In the genomic region with DNA sequence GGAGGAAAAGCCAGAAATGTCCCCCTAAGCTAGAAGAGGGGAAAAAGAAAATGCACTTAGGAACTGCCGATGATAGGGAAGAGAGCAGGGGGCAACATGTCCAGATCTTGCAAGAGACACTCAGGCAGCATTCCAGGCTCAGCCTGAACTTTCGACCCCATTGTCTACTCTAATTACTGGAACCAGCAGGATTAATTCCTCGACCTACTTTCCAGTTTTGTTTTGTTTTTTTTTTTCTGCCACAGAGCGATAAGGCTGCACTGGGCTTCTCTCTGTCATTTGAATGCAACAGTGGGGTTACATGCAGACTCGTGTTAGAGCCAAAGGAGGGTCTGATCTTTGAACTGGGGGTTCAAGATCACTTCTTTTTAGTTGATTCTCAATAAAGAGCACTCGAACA, we compare ENCODE assay signal across 17 cellular contexts.
DNase-seq lines count a peak whose midpoint lies in the region; ATAC-seq and TF ChIP-seq lines count a peak whose summit lies in the region.
"Had no signal": no experiment of that assay in that cellular context is flagged by ENCODE, and none has a peak within 500 bp of the region (broad histone marks: within the 10 kb centered on the region; RNA-seq: fewer than 3 reads in every experiment).

No MANE protein-coding gene starts in this region.

- peaks cover 35% of the 10 kb centered on the region for H3K4me1 Mint-ChIP-seq in nephron progenitor cell
- no peaks in the 10 kb centered on the region for H3K4me1 Mint-ChIP-seq in activated T-helper 17 cell treated with anti-CD3 and anti-CD28 coated beads, Interleukin-2, amount 50 U/mL, for 72 hours
- no peaks in the 10 kb centered on the region for H3K4me1 Mint-ChIP-seq in activated naive CD4-positive, alpha-beta T cell treated with anti-CD3 and anti-CD28 coated beads for 36 hours (ENCODE audit: low read depth)

- peak overlapping the region; percentile 5 for H3K4me3 Mint-ChIP-seq in nephron progenitor cell
- H3K4me3 Mint-ChIP-seq in activated T-helper 17 cell treated with anti-CD3 and anti-CD28 coated beads, Interleukin-2, amount 50 U/mL, for 72 hours, result no peak overlapping the region
- no peak overlapping the region for H3K4me3 Mint-ChIP-seq in activated naive CD4-positive, alpha-beta T cell treated with anti-CD3 and anti-CD28 coated beads for 36 hours

- H4K20me1 ChIP-seq in fibroblast of lung (ENCODE audit: control insufficient read depth, extremely low read depth, insufficient read depth, low read length), result no peaks in the 10 kb centered on the region

- peaks cover 9% of the 10 kb centered on the region for H3K36me3 Mint-ChIP-seq in nephron progenitor cell (ENCODE audit: low read depth)
- no peaks in the 10 kb centered on the region for H3K36me3 Mint-ChIP-seq in activated T-helper 17 cell treated with anti-CD3 and anti-CD28 coated beads, Interleukin-2, amount 50 U/mL, for 72 hours (ENCODE audit: low read depth)
- H3K36me3 Mint-ChIP-seq in activated naive CD4-positive, alpha-beta T cell treated with anti-CD3 and anti-CD28 coated beads for 36 hours (ENCODE audit: low read depth), result no peaks in the 10 kb centered on the region

- no peak overlapping the region for H3K4me2 ChIP-seq in fibroblast of lung (ENCODE audit: extremely low read depth, insufficient read depth, low read length)
- H3K4me2 ChIP-seq: KMS-11 had no signal

- in situ Hi-C loops in G401 (cut with HindIII; ENCODE audit: low sequenced_read_pairs), result no loop called here

- DNase-seq in G401 (ENCODE audit: low spot score) (peak; percentile 70), fibroblast of lung (ENCODE audit: low read depth in 2 of 2) (peak; percentile 8 to 58), nephron progenitor cell (peak; percentile 30), HCEC 1CT (no peak), GM10248 (ENCODE audit: extremely low spot score) (no peak)
- DNase-seq in activated naive CD4-positive, alpha-beta T cell treated with anti-CD3 and anti-CD28 coated beads for 36 hours, result no peak
- DNase-seq: activated CD4-positive, alpha-beta T cell treated with anti-CD3 and anti-CD28 coated beads, Interleukin-2, amount 50 U/mL, for 48 hours; NCI-H1694; NCI-H526; Right ventricle myocardium superior; T1000 had no signal

- no peaks in the 10 kb centered on the region for H3K9me3 ChIP-seq in fibroblast of lung (ENCODE audit: control insufficient read depth, insufficient read depth, low read depth, low read length)
- H3K9me3 ChIP-seq: thoracic aorta had no signal

- peak; percentile 71 for ATAC-seq in SK-N-SH treated with all-trans-retinoic acid at 6 μM for 48 hours
- no peak for ATAC-seq in activated T-helper 17 cell treated with anti-CD3 and anti-CD28 coated beads, Interleukin-2, amount 50 U/mL, for 72 hours (replicated peaks)

- H3K9me3 Mint-ChIP-seq in nephron progenitor cell, result peaks cover 22% of the 10 kb centered on the region
- H3K9me3 Mint-ChIP-seq in activated T-helper 17 cell treated with anti-CD3 and anti-CD28 coated beads, Interleukin-2, amount 50 U/mL, for 72 hours, result no peaks in the 10 kb centered on the region
- peaks cover 2% of the 10 kb centered on the region for H3K9me3 Mint-ChIP-seq in activated naive CD4-positive, alpha-beta T cell treated with anti-CD3 and anti-CD28 coated beads for 36 hours

- TF ChIP-seq CTCF in fibroblast of lung (conservative IDR thresholded peaks at IDR 0.05 in 1 of 2, IDR thresholded peaks at IDR 0.05 in 1 of 2; ENCODE audit: low read depth in 1 of 2, low read length in 2 of 2), result no peak
- no peak for TF ChIP-seq CTCF in nephron progenitor cell (IDR thresholded peaks at IDR 0.05)
- no peak for TF ChIP-seq CTCF in GM10248 (IDR thresholded peaks at IDR 0.05; ENCODE audit: control extremely low read depth, extremely low read depth, low read depth, missing control alignments)

- H3K27me3 Mint-ChIP-seq in nephron progenitor cell (ENCODE audit: low read depth, poor library complexity), result peaks cover 2% of the 10 kb centered on the region
- peaks cover 7% of the 10 kb centered on the region for H3K27me3 Mint-ChIP-seq in activated T-helper 17 cell treated with anti-CD3 and anti-CD28 coated beads, Interleukin-2, amount 50 U/mL, for 72 hours
- H3K27me3 Mint-ChIP-seq in activated naive CD4-positive, alpha-beta T cell treated with anti-CD3 and anti-CD28 coated beads for 36 hours (ENCODE audit: low read depth), result no peaks in the 10 kb centered on the region

- H3K27ac ChIP-seq in fibroblast of lung (ENCODE audit: insufficient read depth, low read length), result no peak overlapping the region
- H3K27ac ChIP-seq: KMS-11, thoracic aorta had no signal

- peaks cover 3% of the 10 kb centered on the region for H3K4me1 ChIP-seq in fibroblast of lung (ENCODE audit: control insufficient read depth, extremely low read depth, insufficient read depth, low read length)

- H3K36me3 ChIP-seq in fibroblast of lung (ENCODE audit: control insufficient read depth, insufficient read depth, low read length), result no peaks in the 10 kb centered on the region
- H3K36me3 ChIP-seq: thoracic aorta had no signal

- POLR2A ChIA-PET in GM10248 (lab: Yijun Ruan, JAX), result no interaction called here

- no peak overlapping the region for H2AFZ ChIP-seq in fibroblast of lung (ENCODE audit: low read length)

- CTCF ChIA-PET in GM10248 (lab: Yijun Ruan, JAX), result no interaction called here
- CTCF ChIA-PET in activated naive CD4-positive, alpha-beta T cell treated with anti-CD3 and anti-CD28 coated beads for 36 hours (lab: Charles Lee), result no interaction called here

- H3K4me3 ChIP-seq in fibroblast of lung (replicated peaks in 1 of 4; ENCODE audit: control extremely low read depth in 1 of 4, insufficient read depth in 1 of 4, low read depth in 3 of 4, low read length in 4 of 4), result no peak overlapping the region
- H3K4me3 ChIP-seq: lung, thoracic aorta had no signal

- H3K79me2 ChIP-seq in fibroblast of lung (ENCODE audit: control insufficient read depth, insufficient read depth, low read length), result no peaks in the 10 kb centered on the region

- intact Hi-C loops in activated naive CD4-positive, alpha-beta T cell treated with anti-CD3 and anti-CD28 coated beads for 36 hours (cut with micrococcal nuclease), result no loop called here

- H3K27ac Mint-ChIP-seq in nephron progenitor cell, result peak overlapping the region; percentile 12
- no peak overlapping the region for H3K27ac Mint-ChIP-seq in activated T-helper 17 cell treated with anti-CD3 and anti-CD28 coated beads, Interleukin-2, amount 50 U/mL, for 72 hours
- H3K27ac Mint-ChIP-seq in activated naive CD4-positive, alpha-beta T cell treated with anti-CD3 and anti-CD28 coated beads for 36 hours, result no peak overlapping the region
- H3K27ac Mint-ChIP-seq: activated T-helper 2 cell treated with anti-CD3 and anti-CD28 coated beads, Interferon-gamma antibody, Interleukin-2, Interleukin-4, amounts not matched to agents 10 μg/mL and 5 μg/mL and 100 μg/mL, durations not matched to agents 14 hours and 24 hours and 36 hours had no signal

- no peak overlapping the region for H3K9ac ChIP-seq in fibroblast of lung (ENCODE audit: insufficient read depth, low read length)
- H3K9ac ChIP-seq: KMS-11 had no signal

- no peaks in the 10 kb centered on the region for H3K27me3 ChIP-seq in fibroblast of lung (ENCODE audit: control insufficient read depth, insufficient read depth, low read length)

TF ChIP-seq in SK-N-SH treated with all-trans-retinoic acid at 6 μM for 48 hours, 23 proteins besides CTCF, POLR2A, EP300 and RAD21:
- TF ChIP-seq ESRRG (CRISPR knock-in tag; IDR thresholded peaks at IDR 0.05) (0 out of 2 replicates have a peak, but pooled peaks have one; percentile 2), ZFP30 (CRISPR knock-in tag; IDR thresholded peaks at IDR 0.05) (no peak), SNAI2 (CRISPR knock-in tag; IDR thresholded peaks at IDR 0.05) (no peak), ZC3H10 (CRISPR knock-in tag; IDR thresholded peaks at IDR 0.05) (no peak), CSDC2 (CRISPR knock-in tag; IDR thresholded peaks at IDR 0.05) (no peak)
- TF ChIP-seq, protein P1, sequence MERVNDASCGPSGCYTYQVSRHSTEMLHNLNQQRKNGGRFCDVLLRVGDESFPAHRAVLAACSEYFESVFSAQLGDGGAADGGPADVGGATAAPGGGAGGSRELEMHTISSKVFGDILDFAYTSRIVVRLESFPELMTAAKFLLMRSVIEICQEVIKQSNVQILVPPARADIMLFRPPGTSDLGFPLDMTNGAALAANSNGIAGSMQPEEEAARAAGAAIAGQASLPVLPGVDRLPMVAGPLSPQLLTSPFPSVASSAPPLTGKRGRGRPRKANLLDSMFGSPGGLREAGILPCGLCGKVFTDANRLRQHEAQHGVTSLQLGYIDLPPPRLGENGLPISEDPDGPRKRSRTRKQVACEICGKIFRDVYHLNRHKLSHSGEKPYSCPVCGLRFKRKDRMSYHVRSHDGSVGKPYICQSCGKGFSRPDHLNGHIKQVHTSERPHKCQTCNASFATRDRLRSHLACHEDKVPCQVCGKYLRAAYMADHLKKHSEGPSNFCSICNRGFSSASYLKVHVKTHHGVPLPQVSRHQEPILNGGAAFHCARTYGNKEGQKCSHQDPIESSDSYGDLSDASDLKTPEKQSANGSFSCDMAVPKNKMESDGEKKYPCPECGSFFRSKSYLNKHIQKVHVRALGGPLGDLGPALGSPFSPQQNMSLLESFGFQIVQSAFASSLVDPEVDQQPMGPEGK (CRISPR knock-in tag; IDR thresholded peaks at IDR 0.05; ENCODE audit: borderline replicate concordance), result no peak

Comparison
In these comparisons a context has a peak if more than half of its experiments do, and no peak if none do; other contexts are left out.
1. DNase-seq: peak in G401 (single experiment), fibroblast of lung (2 of 2) and nephron progenitor cell (single experiment); none in HCEC 1CT (single experiment), GM10248 (single experiment) and activated naive CD4-positive, alpha-beta T cell treated with anti-CD3 and anti-CD28 coated beads for 36 hours (single experiment).